ENCODE assay signal across 6 cellular contexts in the genomic region with DNA sequence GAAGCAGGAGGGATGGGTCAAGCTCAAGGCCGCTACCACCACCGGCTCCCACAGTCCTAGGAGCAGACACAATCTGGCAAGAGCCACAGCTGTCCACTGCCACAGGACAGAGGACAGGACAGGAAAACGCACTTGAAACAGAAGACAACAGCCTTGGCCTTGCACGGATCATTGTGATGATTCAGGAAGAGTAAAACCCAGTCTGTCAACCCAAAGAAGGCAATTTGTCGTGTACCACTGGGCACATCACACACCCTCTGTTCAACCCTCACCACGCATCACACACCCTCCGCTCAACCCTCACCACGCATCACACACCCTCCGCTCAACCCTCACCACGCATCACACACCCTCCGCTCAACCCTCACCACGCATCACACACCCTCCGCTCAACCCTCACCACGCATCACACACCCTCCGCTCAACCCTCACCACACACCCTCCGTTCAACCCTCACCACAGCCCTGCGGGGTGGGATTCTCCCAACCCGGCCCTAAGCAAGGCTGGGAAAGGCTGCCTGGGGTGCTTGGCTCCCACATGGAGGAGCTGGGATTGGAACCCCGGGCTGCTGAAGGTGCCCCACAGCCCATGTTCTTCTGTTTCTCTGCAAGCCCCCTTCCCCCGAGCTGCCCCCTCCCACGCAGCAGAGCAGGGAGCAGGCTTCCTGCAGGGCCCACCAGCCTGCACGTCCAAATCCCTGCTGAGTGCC. TPM values are rescaled to one million over a fixed set of nuclear protein-coding genes. Genes with fewer than 3 reads are reported as not detected.
A peak's percentile ranks its signal among the peaks of the same experiment; 100 is the strongest.
DNase-seq lines count a peak whose midpoint lies in the region; ATAC-seq and TF ChIP-seq lines count a peak whose summit lies in the region.

No MANE protein-coding gene starts in this region.

- TF ChIP-seq CTCF in OCI-LY3 (IDR thresholded peaks at IDR 0.05; ENCODE audit: low read depth, low read length) (no peak), chondrocyte (IDR thresholded peaks at IDR 0.05) (no peak), smooth muscle cell (IDR thresholded peaks at IDR 0.05; ENCODE audit: borderline replicate concordance, insufficient read depth, poor library complexity, severe bottlenecking) (no peak)

- H3K27ac Mint-ChIP-seq in chondrocyte (ENCODE audit: unreplicated experiment), result peak overlapping the region; percentile 87

- H3K79me2 ChIP-seq in OCI-LY3 (ENCODE audit: low read length) (peaks cover 34% of the 10 kb centered on the region), smooth muscle cell (ENCODE audit: low read depth) (peaks cover 26% of the 10 kb centered on the region)

- H3K27me3 ChIP-seq in OCI-LY3 (ENCODE audit: low read depth, low read length), result no peaks in the 10 kb centered on the region
- H3K27me3 ChIP-seq in smooth muscle cell (ENCODE audit: low read depth), result no peaks in the 10 kb centered on the region

- H3K27ac ChIP-seq in OCI-LY3 (ENCODE audit: low read length), result peak overlapping the region; percentile 99
- peak overlapping the region; percentile 82 for H3K27ac ChIP-seq in smooth muscle cell (ENCODE audit: low read depth)

- H3K9ac ChIP-seq in OCI-LY3 (ENCODE audit: low read length), result peak overlapping the region; percentile 6; the same call in 1 of the 2 replicates
- H3K9ac ChIP-seq in smooth muscle cell (ENCODE audit: low read depth), result peak overlapping the region; percentile 50

- DNase-seq in chondrocyte (ENCODE audit: low spot score), result peak; percentile 77
- DNase-seq in smooth muscle cell (lab: John Stamatoyannopoulos, UW; ENCODE audit: unreplicated experiment), result no peak

- peaks cover 15% of the 10 kb centered on the region for H3K36me3 Mint-ChIP-seq in chondrocyte (ENCODE audit: low read depth)

- no peak for ATAC-seq in GM18870 (IDR thresholded peaks at IDR 0.05; ENCODE audit: unreplicated experiment)
- ATAC-seq in GM18861 (IDR thresholded peaks at IDR 0.05; ENCODE audit: unreplicated experiment), result no peak
- ATAC-seq in HG03521 (IDR thresholded peaks at IDR 0.05; ENCODE audit: unreplicated experiment), result no peak

- H3K27me3 Mint-ChIP-seq in chondrocyte (ENCODE audit: low read depth), result no peaks in the 10 kb centered on the region

- H3K36me3 ChIP-seq in OCI-LY3 (replicated peaks; ENCODE audit: low read depth, low read length), result peaks cover 40% of the 10 kb centered on the region
- no peaks in the 10 kb centered on the region for H3K36me3 ChIP-seq in smooth muscle cell (ENCODE audit: low read depth)

- no peaks in the 10 kb centered on the region for H4K20me1 ChIP-seq in OCI-LY3 (ENCODE audit: insufficient read depth, low read length)
- H4K20me1 ChIP-seq in smooth muscle cell (ENCODE audit: low read depth), result peaks cover 27% of the 10 kb centered on the region

- H3K9me3 ChIP-seq in OCI-LY3 (ENCODE audit: insufficient read depth, low read length) (no peaks in the 10 kb centered on the region), smooth muscle cell (replicated peaks; ENCODE audit: low read depth) (no peaks in the 10 kb centered on the region)

- H3K4me1 ChIP-seq in OCI-LY3 (ENCODE audit: low read length) (peaks cover 93% of the 10 kb centered on the region), smooth muscle cell (ENCODE audit: low read depth) (no peaks in the 10 kb centered on the region)

- H3K4me1 Mint-ChIP-seq in chondrocyte (ENCODE audit: low read depth), result peaks cover 41% of the 10 kb centered on the region

- H3K9me3 Mint-ChIP-seq in chondrocyte (ENCODE audit: low read depth), result no peaks in the 10 kb centered on the region

- peak overlapping the region; percentile 91 for H3K4me2 ChIP-seq in OCI-LY3 (ENCODE audit: low read length)
- H3K4me2 ChIP-seq in smooth muscle cell, result peak overlapping the region; percentile 53

- H3K4me3 ChIP-seq in OCI-LY3 (ENCODE audit: low read length), result peak overlapping the region; percentile 3; the same call in 1 of the 2 replicates
- no peak overlapping the region for H3K4me3 ChIP-seq in smooth muscle cell

- H3F3A ChIP-seq in smooth muscle cell (ENCODE audit: low read depth), result peaks cover 16% of the 10 kb centered on the region

- peak overlapping the region; percentile 41 for H3K4me3 Mint-ChIP-seq in chondrocyte (ENCODE audit: unreplicated experiment)

- WGBS in smooth muscle cell (ENCODE audit: low lambda C conversion rate), result 81% methylated on average over 15 of the region's 22 CpGs

- H2AFZ ChIP-seq in OCI-LY3 (ENCODE audit: low read depth, low read length), result no peak overlapping the region
- H2AFZ ChIP-seq in smooth muscle cell (ENCODE audit: low read depth), result no peak overlapping the region

RNA-seq across cellular contexts. Expression of gene CDC42BPG, which starts 11.3 kb away (rescaled TPM):
- total RNA-seq in chondrocyte (0.17 to 0.46 TPM (median 0.35 TPM) in 3 replicates), smooth muscle cell (3.0 and 4.7 TPM in 2 replicates)
- 1.7 and 5.9 TPM in 2 replicates for polyA plus RNA-seq in smooth muscle cell

RNA-seq across cellular contexts. Expression of gene EHD1, which starts 22.7 kb away (rescaled TPM):
- total RNA-seq in chondrocyte (78.9 to 129 TPM (median 111 TPM) in 3 replicates), smooth muscle cell (30.9 and 59.8 TPM in 2 replicates)
- 42.8 and 46.7 TPM in 2 replicates for polyA plus RNA-seq in smooth muscle cell

RNA-seq across cellular contexts. Expression of gene MEN1, which starts 45.4 kb away (rescaled TPM):
- total RNA-seq in chondrocyte, result 19.5 to 26.4 TPM (median 20.4 TPM) in 3 replicates
- 10.5 and 11.6 TPM in 2 replicates for total RNA-seq in smooth muscle cell
- polyA plus RNA-seq in smooth muscle cell, result 35.4 and 37.3 TPM in 2 replicates

RNA-seq across cellular contexts. Expression of gene MAP4K2, which starts 52.7 kb away (rescaled TPM):
- 11.3 to 17.8 TPM (median 13.4 TPM) in 3 replicates for total RNA-seq in chondrocyte
- total RNA-seq in smooth muscle cell, result 25.9 and 28.9 TPM in 2 replicates
- polyA plus RNA-seq in smooth muscle cell, result 20.0 and 23.6 TPM in 2 replicates
